ENCODE assay signal across 9 cellular contexts in the genomic region with DNA sequence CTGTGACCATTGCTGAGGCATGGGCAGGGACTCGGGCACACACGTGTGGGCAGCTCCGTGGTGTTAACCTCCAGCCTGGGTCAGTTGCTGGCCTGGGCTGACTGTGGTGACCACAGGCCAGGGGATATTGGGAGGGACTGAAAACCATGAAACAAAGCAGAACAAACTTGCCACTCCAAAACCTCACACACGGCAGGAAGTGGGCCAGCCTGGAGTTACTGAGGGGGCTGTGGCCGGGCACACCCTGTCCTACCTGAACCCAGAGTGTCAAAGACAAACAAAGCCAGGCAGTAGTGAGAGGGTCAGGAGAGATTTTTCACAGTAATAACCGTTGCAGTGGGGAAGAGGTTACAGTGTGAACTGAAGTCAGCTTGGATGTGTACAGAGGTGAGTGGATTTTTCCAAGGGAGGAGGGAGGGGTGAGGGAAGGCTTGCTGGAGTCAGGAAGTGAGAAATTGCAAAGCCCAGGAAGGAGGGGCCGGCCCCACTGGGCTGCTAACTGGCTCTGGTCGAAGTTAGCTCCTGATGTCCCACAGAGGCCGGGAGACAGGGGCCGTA. TPM values are rescaled to one million over a fixed set of nuclear protein-coding genes. Genes with fewer than 3 reads are reported as not detected.
DNase-seq lines count a peak whose midpoint lies in the region; ATAC-seq and TF ChIP-seq lines count a peak whose summit lies in the region.
"Had no signal": no experiment of that assay in that cellular context is flagged by ENCODE, and none has a peak within 500 bp of the region (broad histone marks: within the 10 kb centered on the region; RNA-seq: fewer than 3 reads in every experiment).

No MANE protein-coding gene starts in this region.

- H3K79me1 ChIP-seq in mesendoderm (ENCODE audit: low read length) = no peaks in the 10 kb centered on the region

- no peak overlapping the region for H4K8ac ChIP-seq in mesendoderm (ENCODE audit: low read depth, low read length)

- H4K5ac ChIP-seq in mesendoderm (ENCODE audit: low read length) = no peak overlapping the region

- H3K27me3 Mint-ChIP-seq in activated CD4-positive, alpha-beta memory T cell treated with anti-CD3 and anti-CD28 coated beads, Interleukin-2, amount 10 ng/mL, durations not matched to agents 7 days and 5 days = no peaks in the 10 kb centered on the region
- no peaks in the 10 kb centered on the region for H3K27me3 Mint-ChIP-seq in activated CD4-positive, alpha-beta memory T cell treated with anti-CD3 and anti-CD28 coated beads for 36 hours
- no peaks in the 10 kb centered on the region for H3K27me3 Mint-ChIP-seq in activated naive CD8-positive, alpha-beta T cell treated with anti-CD3 and anti-CD28 coated beads, Interleukin-2, amount 50 U/mL, for 24 hours
- no peaks in the 10 kb centered on the region for H3K27me3 Mint-ChIP-seq in effector memory CD8-positive, alpha-beta T cell

- H3K27ac ChIP-seq in mesendoderm (ENCODE audit: low read depth, low read length) (no peak overlapping the region), upper lobe of left lung (peak overlapping the region in 3 of 4 donors; percentile 48 to 54 (median 49))

- no peaks in the 10 kb centered on the region for H3K27me3 ChIP-seq in mesendoderm (ENCODE audit: insufficient read depth, low read length, poor library complexity)
- H3K27me3 ChIP-seq in upper lobe of left lung = no peaks in the 10 kb centered on the region

- no CpG with 5 or more reads among the region's 10 CpGs for WGBS in mesendoderm (ENCODE audit: extremely low coverage, insufficient coverage, low lambda C conversion rate)
- 49 to 50% methylated on average over 10 of the region's 10 CpGs for WGBS in upper lobe of left lung, 2 donors

- CTCF ChIA-PET in activated CD4-positive, alpha-beta memory T cell treated with anti-CD3 and anti-CD28 coated beads, Interleukin-2, amount 10 ng/mL, durations not matched to agents 7 days and 5 days (lab: Charles Lee) = no interaction called here
- CTCF ChIA-PET in activated CD4-positive, alpha-beta memory T cell treated with anti-CD3 and anti-CD28 coated beads for 36 hours (lab: Charles Lee) = no interaction called here

- no peak overlapping the region for H2BK120ac ChIP-seq in mesendoderm (ENCODE audit: low read depth, low read length)

- no peak overlapping the region for H3K9ac ChIP-seq in mesendoderm (ENCODE audit: low read length)

- H3K4ac ChIP-seq in mesendoderm (ENCODE audit: low read depth, low read length) = no peak overlapping the region

- no peaks in the 10 kb centered on the region for H3K4me1 ChIP-seq in mesendoderm (ENCODE audit: control insufficient read depth, low read depth, low read length)
- peaks cover 0 to 19% (median 5%) of the 10 kb centered on the region in 4 donors for H3K4me1 ChIP-seq in upper lobe of left lung

- H3K79me2 ChIP-seq in mesendoderm (ENCODE audit: control insufficient read depth, insufficient read depth, low read length) = no peaks in the 10 kb centered on the region

- peak overlapping the region; percentile 51 for H3K27ac Mint-ChIP-seq in activated CD4-positive, alpha-beta memory T cell treated with anti-CD3 and anti-CD28 coated beads, Interleukin-2, amount 10 ng/mL, durations not matched to agents 7 days and 5 days
- no peak overlapping the region for H3K27ac Mint-ChIP-seq in activated CD4-positive, alpha-beta memory T cell treated with anti-CD3 and anti-CD28 coated beads for 36 hours
- peak overlapping the region; percentile 73 for H3K27ac Mint-ChIP-seq in activated naive CD8-positive, alpha-beta T cell treated with anti-CD3 and anti-CD28 coated beads, Interleukin-2, amount 50 U/mL, for 24 hours
- peak overlapping the region in 1 of 2 donors; percentile 27 for H3K27ac Mint-ChIP-seq in effector memory CD8-positive, alpha-beta T cell

- H3K4me3 ChIP-seq in mesendoderm (ENCODE audit: low read length) (no peak overlapping the region), upper lobe of left lung (no peak overlapping the region)

- intact Hi-C loops in activated CD4-positive, alpha-beta memory T cell treated with anti-CD3 and anti-CD28 coated beads for 36 hours (cut with micrococcal nuclease) = no loop called here

- POLR2A ChIA-PET in activated CD4-positive, alpha-beta memory T cell treated with anti-CD3 and anti-CD28 coated beads, Interleukin-2, amount 10 ng/mL, durations not matched to agents 7 days and 5 days (lab: Charles Lee) = no interaction called here
- POLR2A ChIA-PET in activated CD4-positive, alpha-beta memory T cell treated with anti-CD3 and anti-CD28 coated beads for 36 hours (lab: Charles Lee) = no interaction called here

- TF ChIP-seq EP300 in upper lobe of left lung (IDR thresholded peaks at IDR 0.05) = peak in 1 of 4 donors; percentile 27

- no peak for DNase-seq in activated CD4-positive, alpha-beta memory T cell treated with anti-CD3 and anti-CD28 coated beads, Interleukin-2, amount 10 ng/mL, durations not matched to agents 7 days and 5 days
- no peak for DNase-seq in activated CD4-positive, alpha-beta memory T cell treated with anti-CD3 and anti-CD28 coated beads for 36 hours
- peak; percentile 16 for DNase-seq in activated naive CD8-positive, alpha-beta T cell treated with anti-CD3 and anti-CD28 coated beads, Interleukin-2, amount 50 U/mL, for 24 hours
- DNase-seq in mesendoderm (peak; percentile 57), upper lobe of left lung (peak; percentile 21 to 76), DMS114 treated with DMSO at 0.1 percent for 48 hours (lab: John Stamatoyannopoulos, UW; ENCODE audit: unreplicated experiment) (no peak), NCI-H2029 treated with DMSO at 0.1 percent for 48 hours (lab: John Stamatoyannopoulos, UW) (no peak)
- no peak for DNase-seq in effector memory CD8-positive, alpha-beta T cell

- H2BK5ac ChIP-seq in mesendoderm (ENCODE audit: low read length) = no peak overlapping the region

- peak overlapping the region; percentile 35 for H3K56ac ChIP-seq in mesendoderm (ENCODE audit: low read length)

- peaks cover 10% of the 10 kb centered on the region for H3K4me1 Mint-ChIP-seq in activated CD4-positive, alpha-beta memory T cell treated with anti-CD3 and anti-CD28 coated beads, Interleukin-2, amount 10 ng/mL, durations not matched to agents 7 days and 5 days
- H3K4me1 Mint-ChIP-seq in activated CD4-positive, alpha-beta memory T cell treated with anti-CD3 and anti-CD28 coated beads for 36 hours (ENCODE audit: low read depth) = peaks cover 14% of the 10 kb centered on the region
- peaks cover 32% of the 10 kb centered on the region for H3K4me1 Mint-ChIP-seq in activated naive CD8-positive, alpha-beta T cell treated with anti-CD3 and anti-CD28 coated beads, Interleukin-2, amount 50 U/mL, for 24 hours
- peaks cover 7 to 10% of the 10 kb centered on the region in 2 donors for H3K4me1 Mint-ChIP-seq in effector memory CD8-positive, alpha-beta T cell (ENCODE audit: low read depth in 2 of 2)

- H3K4me2 ChIP-seq in mesendoderm (ENCODE audit: low read length) = no peak overlapping the region

- H3K18ac ChIP-seq in mesendoderm (ENCODE audit: low read length) = no peak overlapping the region

- ATAC-seq in activated naive CD8-positive, alpha-beta T cell treated with anti-CD3 and anti-CD28 coated beads, Interleukin-2, amount 50 U/mL, for 24 hours = peak; percentile 38
- peak; percentile 53 to 87 for ATAC-seq in upper lobe of left lung (ENCODE audit: low FRiP score in 2 of 2)
- ATAC-seq in effector memory CD8-positive, alpha-beta T cell (replicated peaks) = no peak

- no peak overlapping the region for H2BK15ac ChIP-seq in mesendoderm (replicated peaks; ENCODE audit: low read depth)

- H3K36me3 Mint-ChIP-seq in activated CD4-positive, alpha-beta memory T cell treated with anti-CD3 and anti-CD28 coated beads, Interleukin-2, amount 10 ng/mL, durations not matched to agents 7 days and 5 days (ENCODE audit: low read depth) = no peaks in the 10 kb centered on the region
- no peaks in the 10 kb centered on the region for H3K36me3 Mint-ChIP-seq in activated CD4-positive, alpha-beta memory T cell treated with anti-CD3 and anti-CD28 coated beads for 36 hours
- no peaks in the 10 kb centered on the region for H3K36me3 Mint-ChIP-seq in activated naive CD8-positive, alpha-beta T cell treated with anti-CD3 and anti-CD28 coated beads, Interleukin-2, amount 50 U/mL, for 24 hours (ENCODE audit: low read depth)
- H3K36me3 Mint-ChIP-seq in effector memory CD8-positive, alpha-beta T cell (ENCODE audit: insufficient read depth) = no peaks in the 10 kb centered on the region

- no peaks in the 10 kb centered on the region for H3K9me3 Mint-ChIP-seq in activated CD4-positive, alpha-beta memory T cell treated with anti-CD3 and anti-CD28 coated beads, Interleukin-2, amount 10 ng/mL, durations not matched to agents 7 days and 5 days
- H3K9me3 Mint-ChIP-seq in activated CD4-positive, alpha-beta memory T cell treated with anti-CD3 and anti-CD28 coated beads for 36 hours = no peaks in the 10 kb centered on the region
- no peaks in the 10 kb centered on the region for H3K9me3 Mint-ChIP-seq in activated naive CD8-positive, alpha-beta T cell treated with anti-CD3 and anti-CD28 coated beads, Interleukin-2, amount 50 U/mL, for 24 hours
- H3K9me3 Mint-ChIP-seq in effector memory CD8-positive, alpha-beta T cell = no peaks in the 10 kb centered on the region

- H3K36me3 ChIP-seq in mesendoderm (ENCODE audit: control insufficient read depth, insufficient read depth, low read length) (no peaks in the 10 kb centered on the region), upper lobe of left lung (no peaks in the 10 kb centered on the region)

- H3K4me3 Mint-ChIP-seq in activated CD4-positive, alpha-beta memory T cell treated with anti-CD3 and anti-CD28 coated beads, Interleukin-2, amount 10 ng/mL, durations not matched to agents 7 days and 5 days = no peak overlapping the region
- H3K4me3 Mint-ChIP-seq in activated CD4-positive, alpha-beta memory T cell treated with anti-CD3 and anti-CD28 coated beads for 36 hours = no peak overlapping the region
- peak overlapping the region; percentile 13 for H3K4me3 Mint-ChIP-seq in activated naive CD8-positive, alpha-beta T cell treated with anti-CD3 and anti-CD28 coated beads, Interleukin-2, amount 50 U/mL, for 24 hours
- H3K4me3 Mint-ChIP-seq in effector memory CD8-positive, alpha-beta T cell = peak overlapping the region in 1 of 2 donors; percentile 7

- no peak for TF ChIP-seq POLR2A in upper lobe of left lung (IDR thresholded peaks at IDR 0.05)

- H3K9me3 ChIP-seq in upper lobe of left lung = no peaks in the 10 kb centered on the region

- H3K23ac ChIP-seq in mesendoderm (ENCODE audit: low read length) = no peak overlapping the region

- no peak overlapping the region for H2AK5ac ChIP-seq in mesendoderm (ENCODE audit: low read length)

- TF ChIP-seq CTCF in upper lobe of left lung (IDR thresholded peaks at IDR 0.05) = no peak

RNA-seq across cellular contexts. Expression of gene ATP10A, which starts 40.0 kb away (rescaled TPM):
- 10 to 100 TPM; 35.8 to 36.5 TPM for total RNA-seq in activated CD4-positive, alpha-beta memory T cell treated with anti-CD3 and anti-CD28 coated beads, Interleukin-2, amount 10 ng/mL, durations not matched to agents 7 days and 5 days
- total RNA-seq in activated CD4-positive, alpha-beta memory T cell treated with anti-CD3 and anti-CD28 coated beads for 36 hours = 10 to 100 TPM; 15.9 to 17.2 TPM
- 0.37 TPM for polyA plus RNA-seq in mesendoderm (2013, experiment 1 of 2)
- 0.50 TPM for polyA plus RNA-seq in mesendoderm (2013, experiment 2 of 2)
- 10 to 100 TPM; 17.8 to 62.4 (median 32.3) TPM for total RNA-seq in upper lobe of left lung
- total RNA-seq: endothelial cell of umbilical vein had no signal
- polyA plus RNA-seq: endothelial cell of umbilical vein had no signal

Comparison
In these comparisons a context has a peak if more than half of its experiments do, and no peak if none do; other contexts are left out.
1. DNase-seq: peak in activated naive CD8-positive, alpha-beta T cell treated with anti-CD3 and anti-CD28 coated beads, Interleukin-2, amount 50 U/mL, for 24 hours (single experiment), mesendoderm (single experiment) and upper lobe of left lung (2 of 2); none in activated CD4-positive, alpha-beta memory T cell treated with anti-CD3 and anti-CD28 coated beads, Interleukin-2, amount 10 ng/mL, durations not matched to agents 7 days and 5 days (single experiment), activated CD4-positive, alpha-beta memory T cell treated with anti-CD3 and anti-CD28 coated beads for 36 hours (single experiment), DMS114 treated with DMSO at 0.1 percent for 48 hours (single experiment), NCI-H2029 treated with DMSO at 0.1 percent for 48 hours (single experiment) and effector memory CD8-positive, alpha-beta T cell (0 of 3).